In genomic region chr15:31020542-31020941, GRCh38 we compare ENCODE assay signal across 2 cellular contexts.
TF ChIP-seq lines count a peak whose summit lies in the region.

No MANE protein-coding gene starts in this region.

TF ChIP-seq in A549, 52 proteins besides CTCF, POLR2A, EP300 and RAD21 (continued from another document):
- no peak for TF ChIP-seq BHLHE40 (IDR thresholded peaks at IDR 0.05; ENCODE audit: low read depth, low read length)
- no peak for TF ChIP-seq CBX2 (IDR thresholded peaks at IDR 0.05; ENCODE audit: borderline replicate concordance, low read depth)
- TF ChIP-seq MAX (IDR thresholded peaks at IDR 0.05) = no peak
- TF ChIP-seq TFCP2L1 (CRISPR knock-in tag; IDR thresholded peaks at IDR 0.05) = no peak
- TF ChIP-seq ATOH8 (CRISPR knock-in tag; IDR thresholded peaks at IDR 0.05; ENCODE audit: low read depth) = no peak
- TF ChIP-seq KDM1A (IDR thresholded peaks at IDR 0.05; ENCODE audit: low read depth) = no peak
- no peak for TF ChIP-seq SMC3 (IDR thresholded peaks at IDR 0.05)
- TF ChIP-seq REST (IDR thresholded peaks at IDR 0.05) = no peak
- TF ChIP-seq HOXB13 (CRISPR knock-in tag; IDR thresholded peaks at IDR 0.05; ENCODE audit: low read depth) = no peak
- TF ChIP-seq MYC (IDR thresholded peaks at IDR 0.05; ENCODE audit: borderline replicate concordance, low read length) = no peak
- TF ChIP-seq EHMT2 (IDR thresholded peaks at IDR 0.05; ENCODE audit: low read depth) = no peak
TF ChIP-seq in A549: peak in this region for 0.

TF ChIP-seq in H1, 55 proteins besides CTCF, POLR2A, EP300 and RAD21:
- TF ChIP-seq RNF2 (IDR thresholded peaks at IDR 0.05; ENCODE audit: borderline replicate concordance, low read depth, low read length, missing control alignments, poor library complexity, severe bottlenecking) (no peak), SUZ12 (IDR thresholded peaks at IDR 0.05; ENCODE audit: low read length) (no peak), GABPA (IDR thresholded peaks at IDR 0.05; ENCODE audit: borderline replicate concordance, insufficient read depth, low read length) (no peak), HDAC6 (IDR thresholded peaks at IDR 0.05; ENCODE audit: low read depth, low read length) (no peak), TCF12 (IDR thresholded peaks at IDR 0.05; ENCODE audit: low read depth, low read length) (no peak), HDAC2 (IDR thresholded peaks at IDR 0.05; ENCODE audit: borderline replicate concordance in 1 of 2, low read depth in 2 of 2, low read length in 2 of 2) (no peak), CTBP2 (IDR thresholded peaks at IDR 0.05; ENCODE audit: borderline replicate concordance, insufficient read depth, insufficient read length, low read length) (no peak), KDM4A (IDR thresholded peaks at IDR 0.05; ENCODE audit: low read depth, low read length, severe bottlenecking) (no peak), EZH2 (IDR thresholded peaks at IDR 0.05; ENCODE audit: low read depth, low read length, severe bottlenecking) (no peak), SP1 (IDR thresholded peaks at IDR 0.05; ENCODE audit: low read depth, low read length) (no peak), CHD1 (IDR thresholded peaks at IDR 0.05; ENCODE audit: low read depth, low read length) (no peak), RBBP5 (IDR thresholded peaks at IDR 0.05; ENCODE audit: borderline replicate concordance, low read depth, low read length) (no peak), JUND (IDR thresholded peaks at IDR 0.05; ENCODE audit: low read length) (no peak), YY1 (IDR thresholded peaks at IDR 0.05; ENCODE audit: low read depth, low read length) (no peak), SIX5 (IDR thresholded peaks at IDR 0.05; ENCODE audit: low read depth, low read length) (no peak), TBP (IDR thresholded peaks at IDR 0.05; ENCODE audit: low read depth, low read length) (no peak), MAFK (IDR thresholded peaks at IDR 0.05; ENCODE audit: low read depth, low read length) (no peak)
- TF ChIP-seq, protein P1, sequence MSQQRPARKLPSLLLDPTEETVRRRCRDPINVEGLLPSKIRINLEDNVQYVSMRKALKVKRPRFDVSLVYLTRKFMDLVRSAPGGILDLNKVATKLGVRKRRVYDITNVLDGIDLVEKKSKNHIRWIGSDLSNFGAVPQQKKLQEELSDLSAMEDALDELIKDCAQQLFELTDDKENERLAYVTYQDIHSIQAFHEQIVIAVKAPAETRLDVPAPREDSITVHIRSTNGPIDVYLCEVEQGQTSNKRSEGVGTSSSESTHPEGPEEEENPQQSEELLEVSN (IDR thresholded peaks at IDR 0.05) = no peak
- TF ChIP-seq, protein P2, sequence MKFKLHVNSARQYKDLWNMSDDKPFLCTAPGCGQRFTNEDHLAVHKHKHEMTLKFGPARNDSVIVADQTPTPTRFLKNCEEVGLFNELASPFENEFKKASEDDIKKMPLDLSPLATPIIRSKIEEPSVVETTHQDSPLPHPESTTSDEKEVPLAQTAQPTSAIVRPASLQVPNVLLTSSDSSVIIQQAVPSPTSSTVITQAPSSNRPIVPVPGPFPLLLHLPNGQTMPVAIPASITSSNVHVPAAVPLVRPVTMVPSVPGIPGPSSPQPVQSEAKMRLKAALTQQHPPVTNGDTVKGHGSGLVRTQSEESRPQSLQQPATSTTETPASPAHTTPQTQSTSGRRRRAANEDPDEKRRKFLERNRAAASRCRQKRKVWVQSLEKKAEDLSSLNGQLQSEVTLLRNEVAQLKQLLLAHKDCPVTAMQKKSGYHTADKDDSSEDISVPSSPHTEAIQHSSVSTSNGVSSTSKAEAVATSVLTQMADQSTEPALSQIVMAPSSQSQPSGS (IDR thresholded peaks at IDR 0.05; ENCODE audit: low read length) = no peak
